ENCODE assay signal across 19 cellular contexts in the genomic region with DNA sequence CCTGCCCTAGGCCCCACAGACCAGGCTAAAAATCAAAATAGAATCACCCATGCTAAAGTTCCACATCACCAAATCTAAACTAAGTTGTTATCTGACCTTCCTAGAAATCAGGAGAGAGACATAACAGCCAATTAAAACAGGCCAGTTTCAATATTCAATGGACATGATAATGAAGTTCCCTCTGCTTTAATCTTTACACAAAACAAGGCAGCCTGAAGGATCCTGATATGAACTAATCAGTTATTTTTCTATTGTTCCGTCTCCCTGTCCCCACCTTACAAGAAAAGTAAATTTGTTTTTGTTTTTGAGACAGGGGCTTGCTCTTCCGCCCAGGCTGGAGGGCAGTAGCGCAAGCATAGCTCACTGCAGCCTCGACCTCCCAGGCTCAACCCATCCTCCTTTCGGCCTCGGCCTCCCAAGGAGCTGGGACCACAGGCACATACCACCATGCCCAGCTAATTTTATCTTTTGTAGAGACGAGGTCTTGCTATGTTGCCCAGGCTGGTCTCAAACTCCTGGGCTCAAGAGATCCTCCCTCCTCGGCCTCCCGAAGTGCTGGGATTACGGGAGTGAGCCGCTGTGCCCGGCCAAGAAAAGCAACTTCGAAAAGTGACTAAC. TPM values are rescaled to one million over a fixed set of nuclear protein-coding genes. Genes with fewer than 3 reads are reported as not detected.
"Had no signal": no experiment of that assay in that cellular context is flagged by ENCODE, and none has a peak within 500 bp of the region (broad histone marks: within the 10 kb centered on the region; RNA-seq: fewer than 3 reads in every experiment).

No MANE protein-coding gene starts in this region.

- H3K4me1 ChIP-seq: colonic mucosa, right lobe of liver had no signal

- H3K4me3 Mint-ChIP-seq: natural killer cell; T-helper 1 cell treated with Interleukin-12 subunit alpha and Interleukin-12 subunit beta and Interleukin-4 antibody, amounts not matched to agents 30 μg/mL and 1 μg/mL, for 36 hours had no signal

- H3K27ac Mint-ChIP-seq: activated T-helper 2 cell treated with anti-CD3 and anti-CD28 coated beads, Interferon-gamma antibody, Interleukin-2, Interleukin-4, amounts not matched to agents 10 μg/mL and 5 μg/mL and 100 μg/mL, durations not matched to agents 14 hours and 24 hours and 36 hours; T-helper 1 cell treated with Interleukin-12 subunit alpha and Interleukin-12 subunit beta and Interleukin-4 antibody, amounts not matched to agents 30 μg/mL and 1 μg/mL, for 36 hours had no signal

- H3K36me3 Mint-ChIP-seq: natural killer cell had no signal

- H3K36me3 ChIP-seq: colonic mucosa, right lobe of liver had no signal

- H3K27me3 ChIP-seq: adrenal gland, colonic mucosa, esophagus muscularis mucosa, hepatocyte, right lobe of liver, stomach, vagina had no signal

- DNase-seq: activated CD4-positive, alpha-beta T cell treated with anti-CD3 and anti-CD28 coated beads, Interleukin-2, amount 50 U/mL, for 4 hours; activated CD4-positive, CD25-positive, alpha-beta regulatory T cell treated with anti-CD3 and anti-CD28 coated beads, Interleukin-2, amount 50 U/mL, for 72 hours; activated naive CD4-positive, alpha-beta T cell treated with anti-CD3 and anti-CD28 coated beads, Interleukin-2, amount 50 U/mL, for 16 hours; activated T-cell treated with anti-CD3 and anti-CD28 coated beads for 4 hours; adrenal gland; central memory CD4-positive, alpha-beta T cell; colonic mucosa; natural killer cell; right lobe of liver; stomach had no signal

- H3K9me3 ChIP-seq: adrenal gland, colonic mucosa, esophagus muscularis mucosa, right lobe of liver, stomach, vagina had no signal

- ATAC-seq: left lobe of liver, natural killer cell, right lobe of liver had no signal

- H3K9me3 Mint-ChIP-seq: activated T-helper 2 cell treated with anti-CD3 and anti-CD28 coated beads, Interferon-gamma antibody, Interleukin-2, Interleukin-4, amounts not matched to agents 10 μg/mL and 5 μg/mL and 100 μg/mL, durations not matched to agents 14 hours and 24 hours and 36 hours; natural killer cell; T-helper 1 cell treated with Interleukin-12 subunit alpha and Interleukin-12 subunit beta and Interleukin-4 antibody, amounts not matched to agents 30 μg/mL and 1 μg/mL, for 36 hours had no signal

- H3K27ac ChIP-seq: colonic mucosa, hepatocyte, right lobe of liver, vagina had no signal

- H3K4me3 ChIP-seq: adrenal gland, colonic mucosa, esophagus muscularis mucosa, hepatocyte, right lobe of liver, smooth muscle cell, stomach, vagina had no signal

RNA-seq across cellular contexts. Expression of a gene that starts 5.4 kb away (rescaled TPM):
- total RNA-seq: activated T-helper 2 cell treated with anti-CD3 and anti-CD28 coated beads, Interferon-gamma antibody, Interleukin-2, Interleukin-4, amounts not matched to agents 10 μg/mL and 5 μg/mL and 100 μg/mL, durations not matched to agents 14 hours and 24 hours and 36 hours; colonic mucosa; glomerular endothelial cell; hepatocyte; left lobe of liver; natural killer cell; pulmonary artery endothelial cell; smooth muscle cell; stomach; vagina had no signal

RNA-seq across cellular contexts. Expression of a gene that starts 19.7 kb away (rescaled TPM):
- total RNA-seq: activated T-helper 2 cell treated with anti-CD3 and anti-CD28 coated beads, Interferon-gamma antibody, Interleukin-2, Interleukin-4, amounts not matched to agents 10 μg/mL and 5 μg/mL and 100 μg/mL, durations not matched to agents 14 hours and 24 hours and 36 hours; adrenal gland; colonic mucosa; glomerular endothelial cell; hepatocyte; left lobe of liver; natural killer cell; pulmonary artery endothelial cell; right lobe of liver; smooth muscle cell; stomach; vagina had no signal
